Comparison of ENCODE assay signal across 34 cellular contexts in genomic region chr19:45758921-45759320, GRCh38. TPM values are rescaled to one million over a fixed set of nuclear protein-coding genes. Genes with fewer than 3 reads are reported as not detected.
"Had no signal": no experiment of that assay in that cellular context is flagged by ENCODE, and none has a peak within 500 bp of the region (broad histone marks: within the 10 kb centered on the region; RNA-seq: fewer than 3 reads in every experiment).

No MANE protein-coding gene starts in this region.

- H3K27ac ChIP-seq: adrenal gland, body of pancreas, esophagus muscularis mucosa, foreskin keratinocyte, gastrocnemius medialis had no signal

- H3K4me3 Mint-ChIP-seq: activated CD4-positive, alpha-beta memory T cell treated with anti-CD3 and anti-CD28 coated beads for 36 hours; activated CD4-positive, alpha-beta T cell treated with anti-CD3 and anti-CD28 coated beads for 36 hours; activated CD4-positive, alpha-beta T cell treated with anti-CD3 and anti-CD28 coated beads, Interleukin-2, amount 10 ng/mL, durations not matched to agents 24 days and 14 days; activated CD8-positive, alpha-beta memory T cell treated with anti-CD3 and anti-CD28 coated beads, Interleukin-2, amount 10 ng/mL, durations not matched to agents 7 days and 5 days; activated CD8-positive, alpha-beta T cell treated with anti-CD3 and anti-CD28 coated beads, Interleukin-2, amount 10 ng/mL, durations not matched to agents 7 days and 5 days; activated naive CD4-positive, alpha-beta T cell treated with anti-CD3 and anti-CD28 coated beads for 36 hours; activated naive CD4-positive, alpha-beta T cell treated with anti-CD3 and anti-CD28 coated beads, Interleukin-2, amount 50 U/mL, for 24 hours; activated naive CD8-positive, alpha-beta T cell treated with anti-CD3 and anti-CD28 coated beads for 36 hours; activated naive CD8-positive, alpha-beta T cell treated with anti-CD3 and anti-CD28 coated beads, Interleukin-2, amount 50 U/mL, for 24 hours; activated T-helper 1 cell treated with anti-CD3 and anti-CD28 coated beads, Interleukin-12 subunit alpha, Interleukin-12 subunit beta, Interleukin-2, Interleukin-4 antibody, amounts not matched to agents 30 ng/mL and 10 ng/mL and 1 ng/mL, durations not matched to agents 14 hours and 24 hours and 36 hours; effector memory CD8-positive, alpha-beta T cell had no signal

- H3K4me1 ChIP-seq: adrenal gland, body of pancreas, foreskin keratinocyte had no signal

- ATAC-seq: activated CD4-positive, alpha-beta T cell treated with anti-CD3 and anti-CD28 coated beads for 36 hours; activated CD8-positive, alpha-beta memory T cell treated with anti-CD3 and anti-CD28 coated beads, Interleukin-2, amount 10 ng/mL, durations not matched to agents 7 days and 5 days; activated CD8-positive, alpha-beta T cell treated with anti-CD3 and anti-CD28 coated beads, Interleukin-2, amount 10 ng/mL, durations not matched to agents 7 days and 5 days; activated naive CD8-positive, alpha-beta T cell treated with anti-CD3 and anti-CD28 coated beads, Interleukin-2, amount 50 U/mL, for 24 hours; body of pancreas; effector memory CD8-positive, alpha-beta T cell; foreskin keratinocyte; gastrocnemius medialis had no signal

- H3K27me3 ChIP-seq: adrenal gland, body of pancreas, esophagus muscularis mucosa, gastrocnemius medialis had no signal

- H3K9me3 ChIP-seq: adrenal gland, body of pancreas, esophagus muscularis mucosa, gastrocnemius medialis had no signal

- H3K27ac Mint-ChIP-seq: activated CD4-positive, alpha-beta memory T cell treated with anti-CD3 and anti-CD28 coated beads for 36 hours; activated CD4-positive, alpha-beta T cell treated with anti-CD3 and anti-CD28 coated beads for 36 hours; activated CD4-positive, alpha-beta T cell treated with anti-CD3 and anti-CD28 coated beads, Interleukin-2, amount 10 ng/mL, durations not matched to agents 24 days and 14 days; activated CD8-positive, alpha-beta memory T cell treated with anti-CD3 and anti-CD28 coated beads, Interleukin-2, amount 10 ng/mL, durations not matched to agents 7 days and 5 days; activated CD8-positive, alpha-beta T cell treated with anti-CD3 and anti-CD28 coated beads, Interleukin-2, amount 10 ng/mL, durations not matched to agents 7 days and 5 days; activated naive CD4-positive, alpha-beta T cell treated with anti-CD3 and anti-CD28 coated beads for 36 hours; activated naive CD4-positive, alpha-beta T cell treated with anti-CD3 and anti-CD28 coated beads, Interleukin-2, amount 50 U/mL, for 24 hours; activated naive CD8-positive, alpha-beta T cell treated with anti-CD3 and anti-CD28 coated beads for 36 hours; activated naive CD8-positive, alpha-beta T cell treated with anti-CD3 and anti-CD28 coated beads, Interleukin-2, amount 50 U/mL, for 24 hours; activated T-helper 1 cell treated with anti-CD3 and anti-CD28 coated beads, Interleukin-12 subunit alpha, Interleukin-12 subunit beta, Interleukin-2, Interleukin-4 antibody, amounts not matched to agents 30 ng/mL and 10 ng/mL and 1 ng/mL, durations not matched to agents 14 hours and 24 hours and 36 hours; activated T-helper 2 cell treated with anti-CD3 and anti-CD28 coated beads, Interferon-gamma antibody, Interleukin-2, Interleukin-4, amounts not matched to agents 10 μg/mL and 5 μg/mL and 100 μg/mL, durations not matched to agents 14 hours and 24 hours and 36 hours had no signal

- H3K9me3 Mint-ChIP-seq: activated CD4-positive, alpha-beta memory T cell treated with anti-CD3 and anti-CD28 coated beads for 36 hours; activated CD4-positive, alpha-beta T cell treated with anti-CD3 and anti-CD28 coated beads, Interleukin-2, amount 10 ng/mL, durations not matched to agents 24 days and 14 days; activated naive CD4-positive, alpha-beta T cell treated with anti-CD3 and anti-CD28 coated beads for 36 hours; activated naive CD4-positive, alpha-beta T cell treated with anti-CD3 and anti-CD28 coated beads, Interleukin-2, amount 50 U/mL, for 24 hours; activated naive CD8-positive, alpha-beta T cell treated with anti-CD3 and anti-CD28 coated beads for 36 hours; activated naive CD8-positive, alpha-beta T cell treated with anti-CD3 and anti-CD28 coated beads, Interleukin-2, amount 50 U/mL, for 24 hours; activated T-helper 1 cell treated with anti-CD3 and anti-CD28 coated beads, Interleukin-12 subunit alpha, Interleukin-12 subunit beta, Interleukin-2, Interleukin-4 antibody, amounts not matched to agents 30 ng/mL and 10 ng/mL and 1 ng/mL, durations not matched to agents 14 hours and 24 hours and 36 hours; activated T-helper 2 cell treated with anti-CD3 and anti-CD28 coated beads, Interferon-gamma antibody, Interleukin-2, Interleukin-4, amounts not matched to agents 10 μg/mL and 5 μg/mL and 100 μg/mL, durations not matched to agents 14 hours and 24 hours and 36 hours; effector memory CD8-positive, alpha-beta T cell had no signal

- DNase-seq: activated CD4-positive, alpha-beta memory T cell treated with anti-CD3 and anti-CD28 coated beads for 36 hours; activated CD4-positive, alpha-beta T cell treated with anti-CD3 and anti-CD28 coated beads for 36 hours; activated CD4-positive, alpha-beta T cell treated with anti-CD3 and anti-CD28 coated beads, Interleukin-2, amount 10 ng/mL, durations not matched to agents 24 days and 14 days; activated CD4-positive, CD25-positive, alpha-beta regulatory T cell; activated CD4-positive, CD25-positive, alpha-beta regulatory T cell treated with anti-CD3 and anti-CD28 coated beads, Interleukin-2, amount 50 U/mL, for 72 hours; activated CD8-positive, alpha-beta memory T cell treated with anti-CD3 and anti-CD28 coated beads, Interleukin-2, amount 10 ng/mL, durations not matched to agents 7 days and 5 days; activated CD8-positive, alpha-beta memory T cell treated with anti-CD3 and anti-CD28 coated beads, Interleukin-2, amount 50 U/mL, for 4 hours; activated CD8-positive, alpha-beta T cell treated with anti-CD3 and anti-CD28 coated beads, Interleukin-2, amount 10 ng/mL, durations not matched to agents 7 days and 5 days; activated effector memory CD4-positive, alpha-beta T cell treated with anti-CD3 and anti-CD28 coated beads, Interleukin-2, amount 50 U/mL, for 16 hours; activated naive CD4-positive, alpha-beta T cell treated with anti-CD3 and anti-CD28 coated beads for 36 hours; activated naive CD8-positive, alpha-beta T cell treated with anti-CD3 and anti-CD28 coated beads for 36 hours; activated naive CD8-positive, alpha-beta T cell treated with anti-CD3 and anti-CD28 coated beads, Interleukin-2, amount 50 U/mL, for 24 hours; activated T-cell treated with anti-CD3 and anti-CD28 coated beads, Interleukin-2, amount 50 U/mL, for 1 hour; activated T-cell treated with anti-CD3 and anti-CD28 coated beads, Interleukin-2, amount 50 U/mL, for 48 hours; adrenal gland; amygdala; aorta; body of pancreas; caudate nucleus; cortex of kidney; dermis blood vessel endothelial cell; effector CD4-positive, alpha-beta T cell; effector memory CD8-positive, alpha-beta T cell; erythroblast; foreskin keratinocyte; gastrocnemius medialis; T-helper 1 cell; T-helper 2 cell had no signal

- H3K36me3 Mint-ChIP-seq: activated CD4-positive, alpha-beta memory T cell treated with anti-CD3 and anti-CD28 coated beads for 36 hours; activated CD8-positive, alpha-beta memory T cell treated with anti-CD3 and anti-CD28 coated beads, Interleukin-2, amount 10 ng/mL, durations not matched to agents 7 days and 5 days; activated naive CD4-positive, alpha-beta T cell treated with anti-CD3 and anti-CD28 coated beads, Interleukin-2, amount 50 U/mL, for 24 hours; activated naive CD8-positive, alpha-beta T cell treated with anti-CD3 and anti-CD28 coated beads for 36 hours had no signal

- H3K4me3 ChIP-seq: adrenal gland, body of pancreas, esophagus muscularis mucosa, gastrocnemius medialis had no signal

- H3K4me1 Mint-ChIP-seq: activated CD4-positive, alpha-beta T cell treated with anti-CD3 and anti-CD28 coated beads for 36 hours; activated CD4-positive, alpha-beta T cell treated with anti-CD3 and anti-CD28 coated beads, Interleukin-2, amount 10 ng/mL, durations not matched to agents 24 days and 14 days; activated CD8-positive, alpha-beta memory T cell treated with anti-CD3 and anti-CD28 coated beads, Interleukin-2, amount 10 ng/mL, durations not matched to agents 7 days and 5 days; activated naive CD4-positive, alpha-beta T cell treated with anti-CD3 and anti-CD28 coated beads, Interleukin-2, amount 50 U/mL, for 24 hours; activated naive CD8-positive, alpha-beta T cell treated with anti-CD3 and anti-CD28 coated beads for 36 hours; activated naive CD8-positive, alpha-beta T cell treated with anti-CD3 and anti-CD28 coated beads, Interleukin-2, amount 50 U/mL, for 24 hours had no signal

- FAIRE-seq: colon had no signal

- H3K36me3 ChIP-seq: adrenal gland, esophagus muscularis mucosa, gastrocnemius medialis had no signal

- H3K27me3 Mint-ChIP-seq: activated naive CD4-positive, alpha-beta T cell treated with anti-CD3 and anti-CD28 coated beads, Interleukin-2, amount 50 U/mL, for 24 hours had no signal

RNA-seq across cellular contexts. Expression of gene MEIOSIN, which starts 25.7 kb away (rescaled TPM):
- total RNA-seq: activated CD4-positive, alpha-beta memory T cell treated with anti-CD3 and anti-CD28 coated beads for 36 hours; activated CD4-positive, alpha-beta T cell treated with anti-CD3 and anti-CD28 coated beads for 36 hours; activated CD4-positive, alpha-beta T cell treated with anti-CD3 and anti-CD28 coated beads, Interleukin-2, amount 10 ng/mL, durations not matched to agents 24 days and 14 days; activated CD8-positive, alpha-beta memory T cell treated with anti-CD3 and anti-CD28 coated beads, Interleukin-2, amount 10 ng/mL, durations not matched to agents 7 days and 5 days; activated CD8-positive, alpha-beta T cell treated with anti-CD3 and anti-CD28 coated beads, Interleukin-2, amount 10 ng/mL, durations not matched to agents 7 days and 5 days; activated naive CD4-positive, alpha-beta T cell treated with anti-CD3 and anti-CD28 coated beads for 36 hours; activated T-helper 1 cell treated with anti-CD3 and anti-CD28 coated beads, Interleukin-12 subunit alpha, Interleukin-12 subunit beta, Interleukin-2, Interleukin-4 antibody, amounts not matched to agents 30 ng/mL and 10 ng/mL and 1 ng/mL, durations not matched to agents 14 hours and 24 hours and 36 hours; activated T-helper 2 cell treated with anti-CD3 and anti-CD28 coated beads, Interferon-gamma antibody, Interleukin-2, Interleukin-4, amounts not matched to agents 10 μg/mL and 5 μg/mL and 100 μg/mL, durations not matched to agents 14 hours and 24 hours and 36 hours; adrenal gland; aorta; body of pancreas; chondrocyte; dermis blood vessel endothelial cell; esophagus muscularis mucosa; foreskin keratinocyte; gastrocnemius medialis had no signal
- polyA plus RNA-seq: aorta, foreskin keratinocyte had no signal
